Comparison of ENCODE assay signal across 12 cellular contexts in genomic region chr19:33332248-33332647, GRCh38. TPM values are rescaled to one million over a fixed set of nuclear protein-coding genes. Genes with fewer than 3 reads are reported as not detected.
DNase-seq lines count a peak whose midpoint lies in the region; ATAC-seq and TF ChIP-seq lines count a peak whose summit lies in the region.
"Had no signal": no experiment of that assay in that cellular context is flagged by ENCODE, and none has a peak within 500 bp of the region (broad histone marks: within the 10 kb centered on the region; RNA-seq: fewer than 3 reads in every experiment).

No MANE protein-coding gene starts in this region.

- H3K4me3 ChIP-seq in heart right ventricle: no peak overlapping the region
- no peak overlapping the region for H3K4me3 ChIP-seq in BE2C (ENCODE audit: low read depth, low read length)
- H3K4me3 ChIP-seq: dorsolateral prefrontal cortex had no signal

- TF ChIP-seq CTCF in heart right ventricle (IDR thresholded peaks at IDR 0.05) (no peak), BE2C (IDR thresholded peaks at IDR 0.05; ENCODE audit: low read depth, low read length) (no peak)

- H3K9me3 Mint-ChIP-seq in stimulated activated memory B cell treated with anti-CD40 and anti-IgM and Interleukin-4, amounts not matched to agents 10 μg/mL and 1 μg/mL and 100 μg/mL, for 72 hours: no peaks in the 10 kb centered on the region

- H3K4me3 Mint-ChIP-seq in stimulated activated memory B cell treated with anti-CD40 and anti-IgM and Interleukin-4, amounts not matched to agents 10 μg/mL and 1 μg/mL and 100 μg/mL, for 72 hours: no peak overlapping the region

- no peaks in the 10 kb centered on the region for H3K36me3 Mint-ChIP-seq in stimulated activated memory B cell treated with anti-CD40 and anti-IgM and Interleukin-4, amounts not matched to agents 10 μg/mL and 1 μg/mL and 100 μg/mL, for 72 hours

- peak; percentile 69 for DNase-seq in KBM-7
- peak; percentile 16 for DNase-seq in RPMI8226
- DNase-seq in heart right ventricle: no peak
- no peak for DNase-seq in BE2C
- no peak for DNase-seq in stimulated activated naive CD4-positive, alpha-beta T cell (lab: John Stamatoyannopoulos, UW)
- no peak for DNase-seq in SHP77 treated with DMSO at 0.1 percent for 48 hours (lab: John Stamatoyannopoulos, UW)
- DNase-seq: activated CD8-positive, alpha-beta memory T cell treated with anti-CD3 and anti-CD28 coated beads for 24 hours; dorsolateral prefrontal cortex; foreskin melanocyte; NCI-H146; stimulated activated CD4-positive, alpha-beta T cell treated with anti-CD3 and anti-CD28 coated beads, Interleukin-1b, Interleukin-23, amount 100 ng/mL, for 48 hours had no signal

- peaks cover 9% of the 10 kb centered on the region for H3K4me1 Mint-ChIP-seq in stimulated activated memory B cell treated with anti-CD40 and anti-IgM and Interleukin-4, amounts not matched to agents 10 μg/mL and 1 μg/mL and 100 μg/mL, for 72 hours

- H3K27me3 Mint-ChIP-seq in stimulated activated memory B cell treated with anti-CD40 and anti-IgM and Interleukin-4, amounts not matched to agents 10 μg/mL and 1 μg/mL and 100 μg/mL, for 72 hours: peaks cover 26% of the 10 kb centered on the region

- peak overlapping the region in 1 of 10 donors; percentile 10 for H3K27ac ChIP-seq in heart right ventricle

- H3K4me1 ChIP-seq in heart right ventricle (peaks cover 0 to 27% (median 0%) of the 10 kb centered on the region in 9 donors), BE2C (no peaks in the 10 kb centered on the region)

- H3K36me3 ChIP-seq in heart right ventricle (no peaks in the 10 kb centered on the region), BE2C (no peaks in the 10 kb centered on the region)

- peak in 5 of 8 donors; percentile 42 to 64 (median 55) for ATAC-seq in heart right ventricle
- ATAC-seq in stimulated activated memory B cell treated with anti-CD40 and anti-IgM and Interleukin-4, amounts not matched to agents 10 μg/mL and 1 μg/mL and 100 μg/mL, for 72 hours: peak; percentile 69

- intact Hi-C loops in heart right ventricle (cut with DNase I): loop anchor here in 2 of 10 donors (5.0 kb wide), 2 partner anchors 75 to 405 kb away; no protein-coding TSS in a partner anchor

- in situ Hi-C loops in KBM-7 (cut with MboI; ENCODE audit: low pct_unique_long_range_greater_than_20kb, low sequenced_read_pairs): no loop called here

- H3K27ac Mint-ChIP-seq in stimulated activated memory B cell treated with anti-CD40 and anti-IgM and Interleukin-4, amounts not matched to agents 10 μg/mL and 1 μg/mL and 100 μg/mL, for 72 hours: no peak overlapping the region

- 73 to 88% methylated on average over 5 of the region's 5 CpGs for WGBS in heart right ventricle, 2 donors

- H3K27me3 ChIP-seq in heart right ventricle (peaks cover 0 to 13% (median 7%) of the 10 kb centered on the region in 7 donors), BE2C (no peaks in the 10 kb centered on the region)

- peaks cover 0 to 2% (median 0%) of the 10 kb centered on the region in 11 donors for H3K9me3 ChIP-seq in heart right ventricle
- no peaks in the 10 kb centered on the region for H3K9me3 ChIP-seq in BE2C

RNA-seq across cellular contexts. Expression of gene CEBPA, which starts 29.9 kb away (rescaled TPM):
- total RNA-seq in heart right ventricle: 1 to 10 TPM in 8 of 10 donors, under 1 TPM in 2; 0.71 to 7.7 (median 2.8) TPM
- 1 to 10 TPM; 3.4 to 4.4 TPM for polyA plus RNA-seq in heart right ventricle
- polyA plus RNA-seq in BE2C (2012; ENCODE audit: insufficient read depth, insufficient read length, low read depth): 3.3 TPM

RNA-seq across cellular contexts. Expression of gene CEBPG, which starts 41.3 kb away (rescaled TPM):
- total RNA-seq in heart right ventricle: 10 to 100 TPM; 10.4 to 19.4 (median 13.4) TPM
- 10 to 100 TPM; 15.0 to 22.2 TPM for polyA plus RNA-seq in heart right ventricle
- polyA plus RNA-seq in BE2C (2012; ENCODE audit: insufficient read depth, insufficient read length, low read depth): 93.6 TPM

Comparison
In these comparisons a context has a peak if more than half of its experiments do, and no peak if none do; other contexts are left out.
1. DNase-seq: peak in KBM-7 (single experiment) and RPMI8226 (single experiment); none in heart right ventricle (0 of 2), BE2C (single experiment), stimulated activated naive CD4-positive, alpha-beta T cell (0 of 6) and SHP77 treated with DMSO at 0.1 percent for 48 hours (single experiment).